Comparison of ENCODE assay signal across 8 cellular contexts in genomic region chr1:186375929-186376330, GRCh38. TPM values are rescaled to one million over a fixed set of nuclear protein-coding genes. Genes with fewer than 3 reads are reported as not detected.
DNase-seq lines count a peak whose midpoint lies in the region; ATAC-seq and TF ChIP-seq lines count a peak whose summit lies in the region.

No MANE protein-coding gene starts in this region.

- H3K4me3 Mint-ChIP-seq in neural crest cell, result peak overlapping the region; percentile 97

- H3K4me1 ChIP-seq in ES-I3 (ENCODE audit: insufficient read depth, low read length) (no peaks in the 10 kb centered on the region), endocrine pancreas (ENCODE audit: control insufficient read depth, insufficient read depth, low read length) (peaks cover 19% of the 10 kb centered on the region)

- H3K9me3 ChIP-seq in ES-I3 (ENCODE audit: control insufficient read depth, insufficient read depth, low read length), result no peaks in the 10 kb centered on the region
- no peaks in the 10 kb centered on the region for H3K9me3 ChIP-seq in MG63
- H3K9me3 ChIP-seq in endocrine pancreas (ENCODE audit: control insufficient read depth, low read length), result no peaks in the 10 kb centered on the region

- no peak for TF ChIP-seq POLR2A in GM18505 (IDR thresholded peaks at IDR 0.05; ENCODE audit: borderline replicate concordance, extremely low read depth, insufficient read depth, insufficient read length)

- no peaks in the 10 kb centered on the region for H3K9me3 Mint-ChIP-seq in neural crest cell

- ATAC-seq in GM18505 (IDR thresholded peaks at IDR 0.05; ENCODE audit: unreplicated experiment) (no peak), HG03457 (IDR thresholded peaks at IDR 0.05; ENCODE audit: unreplicated experiment) (no peak)

- peaks cover 30% of the 10 kb centered on the region for H3K4me1 Mint-ChIP-seq in neural crest cell

- peak overlapping the region; percentile 75 for H3K9ac ChIP-seq in ES-I3 (ENCODE audit: low read depth, low read length)
- peak overlapping the region; percentile 49 for H3K9ac ChIP-seq in endocrine pancreas (ENCODE audit: control insufficient read depth, insufficient read depth, low read length)

- H3K4me3 ChIP-seq in MG63 (peak overlapping the region; percentile 85), endocrine pancreas (ENCODE audit: control insufficient read depth, insufficient read depth, low read length) (peak overlapping the region; percentile 99)

- H3K36me3 Mint-ChIP-seq in neural crest cell (ENCODE audit: low read depth), result peaks cover 9% of the 10 kb centered on the region

- H3K36me3 ChIP-seq in ES-I3 (ENCODE audit: insufficient read depth, low read length), result peaks cover 6% of the 10 kb centered on the region
- peaks cover 44% of the 10 kb centered on the region for H3K36me3 ChIP-seq in MG63
- peaks cover under 1% of the 10 kb centered on the region for H3K36me3 ChIP-seq in endocrine pancreas (ENCODE audit: control insufficient read depth, insufficient read depth, low read length)

- no peak for TF ChIP-seq CTCF in neural crest cell (conservative IDR thresholded peaks at IDR 0.05)

- DNase-seq in MG63 (no peak), neural crest cell (ENCODE audit: low read depth, low spot score) (no peak), NAMALWA (ENCODE audit: low spot score) (no peak), AG20443 (ENCODE audit: low spot score) (no peak)

- H3K27ac Mint-ChIP-seq in neural crest cell (ENCODE audit: unreplicated experiment), result peak overlapping the region; percentile 99

- no peaks in the 10 kb centered on the region for H3K27me3 Mint-ChIP-seq in neural crest cell (ENCODE audit: low read depth)

- H3K27me3 ChIP-seq in MG63 (no peaks in the 10 kb centered on the region), endocrine pancreas (ENCODE audit: control insufficient read depth, insufficient read depth, low read length) (no peaks in the 10 kb centered on the region)

RNA-seq across cellular contexts. Expression of gene ODR4, which starts 0.3 kb away (rescaled TPM):
- 12.7 and 15.0 TPM in 2 replicates for total RNA-seq in MG63 (2014; rRNA removed; shearing (Covaris generic); ENCODE audit: low replicate concordance)
- total RNA-seq in neural crest cell, result 18.3 and 22.2 TPM in 2 replicates

RNA-seq across cellular contexts. Expression of gene TPR, which starts 0.9 kb away (rescaled TPM):
- 23.2 and 40.3 TPM in 2 replicates for total RNA-seq in MG63 (2014; rRNA removed; shearing (Covaris generic); ENCODE audit: low replicate concordance)
- 133 and 135 TPM in 2 replicates for total RNA-seq in neural crest cell
